ENCODE assay signal across 27 cellular contexts in the genomic region with DNA sequence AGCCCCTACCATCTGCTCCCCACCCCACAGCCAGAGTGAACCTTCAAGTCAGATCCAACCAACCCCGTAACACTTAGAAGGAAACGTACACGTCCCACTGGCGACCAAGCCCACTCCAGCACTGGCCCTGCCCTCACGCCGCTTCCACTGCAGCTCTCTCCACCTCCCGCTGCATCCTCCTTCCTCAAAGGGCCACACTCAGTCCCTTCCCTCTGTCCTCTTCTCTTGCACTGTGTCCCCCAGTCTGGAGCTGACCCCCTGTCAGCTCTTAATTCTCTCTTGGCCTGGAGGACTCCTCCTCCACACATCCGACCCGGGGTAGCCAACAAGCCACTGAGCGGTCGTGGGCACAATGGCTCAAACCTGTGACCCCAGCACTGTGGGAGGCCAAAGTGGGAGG.
A peak's percentile ranks its signal among the peaks of the same experiment; 100 is the strongest.
DNase-seq lines count a peak whose midpoint lies in the region; ATAC-seq and TF ChIP-seq lines count a peak whose summit lies in the region.
"Had no signal": no experiment of that assay in that cellular context is flagged by ENCODE, and none has a peak within 500 bp of the region (broad histone marks: within the 10 kb centered on the region; RNA-seq: fewer than 3 reads in every experiment).

No MANE protein-coding gene starts in this region.

- no peaks in the 10 kb centered on the region for H3K36me3 Mint-ChIP-seq in WTC11
- H3K36me3 Mint-ChIP-seq in neural crest cell (ENCODE audit: low read depth): no peaks in the 10 kb centered on the region
- H3K36me3 Mint-ChIP-seq: CD8-positive, alpha-beta T cell had no signal

- no peaks in the 10 kb centered on the region for H3K27me3 Mint-ChIP-seq in WTC11 (ENCODE audit: low read depth)
- no peaks in the 10 kb centered on the region for H3K27me3 Mint-ChIP-seq in neural crest cell (ENCODE audit: low read depth)

- WGBS in spleen, 5 donors: 91 to 99% (median 95%) methylated on average over 11 of the region's 11 CpGs

- no peaks in the 10 kb centered on the region for H3K9me3 ChIP-seq in spleen
- H3K9me3 ChIP-seq: A549, SJCRH30 had no signal

- peak overlapping the region; percentile 57; the same call in 1 of the 2 replicates for H3K27ac Mint-ChIP-seq in WTC11
- H3K27ac Mint-ChIP-seq in neural crest cell (ENCODE audit: unreplicated experiment): peak overlapping the region; percentile 87
- H3K27ac Mint-ChIP-seq: B cell; CD8-positive, alpha-beta T cell had no signal

- H3K4me1 Mint-ChIP-seq in WTC11: peaks cover 9% of the 10 kb centered on the region
- H3K4me1 Mint-ChIP-seq in neural crest cell: peaks cover 14% of the 10 kb centered on the region

- intact Hi-C loops in spleen (cut with DNase I; ENCODE audit: low total_unique reads) (no loop called here), head of caudate nucleus (cut with DNase I) (no loop called here)

- no peaks in the 10 kb centered on the region for H3K27me3 ChIP-seq in spleen (replicated peaks in 1 of 7)
- H3K27me3 ChIP-seq: SJCRH30 had no signal

- no peak for DNase-seq in WTC11 (ENCODE audit: low spot score)
- DNase-seq in ecto neural progenitor cell (ENCODE audit: low spot score): peak; percentile 24
- DNase-seq in neural crest cell (ENCODE audit: low read depth, low spot score): no peak
- peak; percentile 33 for DNase-seq in spleen
- DNase-seq in head of caudate nucleus: no peak
- no peak for DNase-seq in AG08396 (ENCODE audit: low spot score)
- DNase-seq: CD8-positive, alpha-beta T cell; DMS 273 treated with DMSO at 0.1 percent for 48 hours; DMS79; EL; GDM1; GOT3; HCEC 1CT; IMR-90; NCI-H1048; NCI-H1694; NCI-H2029 treated with DMSO at 0.1 percent for 48 hours; NCI-H2227 treated with DMSO at 0.1 percent for 48 hours; NCI-H526 treated with DMSO at 0.1 percent for 48 hours; PC-9; SJCRH30 had no signal

- CTCF ChIA-PET in WTC11 (lab: Charles Lee): interaction anchor here (0.8 to 1.7 kb wide), 2 partner anchors 28 to 55 kb away, joined by 3 to 8 read pairs; no protein-coding TSS in a partner anchor

- H3K9me3 Mint-ChIP-seq in WTC11 (no peaks in the 10 kb centered on the region), neural crest cell (no peaks in the 10 kb centered on the region)
- H3K9me3 Mint-ChIP-seq: CD8-positive, alpha-beta T cell had no signal

- ATAC-seq in WTC11 (no peak), HG03439 (IDR thresholded peaks at IDR 0.05; ENCODE audit: unreplicated experiment) (no peak)
- ATAC-seq: A549; CD8-positive, alpha-beta T cell; GM12878 had no signal

- no peak overlapping the region for H3K27ac ChIP-seq in spleen
- H3K27ac ChIP-seq: C4-2B, KMS-11, PC-9, SJCRH30 had no signal

- TF ChIP-seq CTCF in WTC11 (IDR thresholded peaks at IDR 0.05): no peak
- no peak for TF ChIP-seq CTCF in neural crest cell (conservative IDR thresholded peaks at IDR 0.05)
- no peak for TF ChIP-seq CTCF in spleen (IDR thresholded peaks at IDR 0.05 in 8 of 11, conservative IDR thresholded peaks at IDR 0.05 in 3 of 11)

- H3K4me1 ChIP-seq in spleen: peaks cover 0 to 4% (median 0%) of the 10 kb centered on the region in 6 donors
- H3K4me1 ChIP-seq: A549, SJCRH30 had no signal

- no peaks in the 10 kb centered on the region for H3K36me3 ChIP-seq in spleen
- H3K36me3 ChIP-seq: SJCRH30 had no signal

- no peak overlapping the region for H3K4me3 ChIP-seq in spleen
- H3K4me3 ChIP-seq: A549, GM12878, PC-9, SJCRH30 had no signal

- H3K4me3 Mint-ChIP-seq in WTC11: no peak overlapping the region
- H3K4me3 Mint-ChIP-seq in neural crest cell: no peak overlapping the region
- H3K4me3 Mint-ChIP-seq: B cell; CD8-positive, alpha-beta T cell had no signal

- TF ChIP-seq POLR2A in spleen (IDR thresholded peaks at IDR 0.05): no peak

- POLR2A ChIA-PET in WTC11 (lab: Charles Lee): no interaction called here

TF ChIP-seq in WTC11, 78 proteins besides CTCF, POLR2A, EP300 and RAD21 (continues in another document):
- TF ChIP-seq GRHL2 (CRISPR knock-in tag; IDR thresholded peaks at IDR 0.05; ENCODE audit: insufficient replicate concordance, severe bottlenecking) (no peak), NR1H2 (CRISPR knock-in tag; IDR thresholded peaks at IDR 0.05) (no peak), RORB (CRISPR knock-in tag; IDR thresholded peaks at IDR 0.05) (no peak), ZNF423 (CRISPR knock-in tag; IDR thresholded peaks at IDR 0.05) (no peak), TEAD4 (CRISPR knock-in tag; IDR thresholded peaks at IDR 0.05) (no peak), ATF1 (CRISPR knock-in tag; IDR thresholded peaks at IDR 0.05) (no peak), HMGA2 (CRISPR knock-in tag; IDR thresholded peaks at IDR 0.05) (no peak), ZBTB21 (CRISPR knock-in tag; IDR thresholded peaks at IDR 0.05; ENCODE audit: borderline replicate concordance) (no peak), SP1 (CRISPR knock-in tag; conservative IDR thresholded peaks at IDR 0.05) (no peak)
- TF ChIP-seq, protein P1, sequence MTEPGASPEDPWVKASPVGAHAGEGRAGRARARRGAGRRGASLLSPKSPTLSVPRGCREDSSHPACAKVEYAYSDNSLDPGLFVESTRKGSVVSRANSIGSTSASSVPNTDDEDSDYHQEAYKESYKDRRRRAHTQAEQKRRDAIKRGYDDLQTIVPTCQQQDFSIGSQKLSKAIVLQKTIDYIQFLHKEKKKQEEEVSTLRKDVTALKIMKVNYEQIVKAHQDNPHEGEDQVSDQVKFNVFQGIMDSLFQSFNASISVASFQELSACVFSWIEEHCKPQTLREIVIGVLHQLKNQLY (CRISPR knock-in tag; IDR thresholded peaks at IDR 0.05): no peak
- TF ChIP-seq, protein P2, sequence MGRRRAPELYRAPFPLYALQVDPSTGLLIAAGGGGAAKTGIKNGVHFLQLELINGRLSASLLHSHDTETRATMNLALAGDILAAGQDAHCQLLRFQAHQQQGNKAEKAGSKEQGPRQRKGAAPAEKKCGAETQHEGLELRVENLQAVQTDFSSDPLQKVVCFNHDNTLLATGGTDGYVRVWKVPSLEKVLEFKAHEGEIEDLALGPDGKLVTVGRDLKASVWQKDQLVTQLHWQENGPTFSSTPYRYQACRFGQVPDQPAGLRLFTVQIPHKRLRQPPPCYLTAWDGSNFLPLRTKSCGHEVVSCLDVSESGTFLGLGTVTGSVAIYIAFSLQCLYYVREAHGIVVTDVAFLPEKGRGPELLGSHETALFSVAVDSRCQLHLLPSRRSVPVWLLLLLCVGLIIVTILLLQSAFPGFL (CRISPR knock-in tag; IDR thresholded peaks at IDR 0.05; ENCODE audit: borderline replicate concordance): no peak
- TF ChIP-seq, protein P3, sequence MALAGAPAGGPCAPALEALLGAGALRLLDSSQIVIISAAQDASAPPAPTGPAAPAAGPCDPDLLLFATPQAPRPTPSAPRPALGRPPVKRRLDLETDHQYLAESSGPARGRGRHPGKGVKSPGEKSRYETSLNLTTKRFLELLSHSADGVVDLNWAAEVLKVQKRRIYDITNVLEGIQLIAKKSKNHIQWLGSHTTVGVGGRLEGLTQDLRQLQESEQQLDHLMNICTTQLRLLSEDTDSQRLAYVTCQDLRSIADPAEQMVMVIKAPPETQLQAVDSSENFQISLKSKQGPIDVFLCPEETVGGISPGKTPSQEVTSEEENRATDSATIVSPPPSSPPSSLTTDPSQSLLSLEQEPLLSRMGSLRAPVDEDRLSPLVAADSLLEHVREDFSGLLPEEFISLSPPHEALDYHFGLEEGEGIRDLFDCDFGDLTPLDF (CRISPR knock-in tag; IDR thresholded peaks at IDR 0.05): no peak
- TF ChIP-seq, protein P4, sequence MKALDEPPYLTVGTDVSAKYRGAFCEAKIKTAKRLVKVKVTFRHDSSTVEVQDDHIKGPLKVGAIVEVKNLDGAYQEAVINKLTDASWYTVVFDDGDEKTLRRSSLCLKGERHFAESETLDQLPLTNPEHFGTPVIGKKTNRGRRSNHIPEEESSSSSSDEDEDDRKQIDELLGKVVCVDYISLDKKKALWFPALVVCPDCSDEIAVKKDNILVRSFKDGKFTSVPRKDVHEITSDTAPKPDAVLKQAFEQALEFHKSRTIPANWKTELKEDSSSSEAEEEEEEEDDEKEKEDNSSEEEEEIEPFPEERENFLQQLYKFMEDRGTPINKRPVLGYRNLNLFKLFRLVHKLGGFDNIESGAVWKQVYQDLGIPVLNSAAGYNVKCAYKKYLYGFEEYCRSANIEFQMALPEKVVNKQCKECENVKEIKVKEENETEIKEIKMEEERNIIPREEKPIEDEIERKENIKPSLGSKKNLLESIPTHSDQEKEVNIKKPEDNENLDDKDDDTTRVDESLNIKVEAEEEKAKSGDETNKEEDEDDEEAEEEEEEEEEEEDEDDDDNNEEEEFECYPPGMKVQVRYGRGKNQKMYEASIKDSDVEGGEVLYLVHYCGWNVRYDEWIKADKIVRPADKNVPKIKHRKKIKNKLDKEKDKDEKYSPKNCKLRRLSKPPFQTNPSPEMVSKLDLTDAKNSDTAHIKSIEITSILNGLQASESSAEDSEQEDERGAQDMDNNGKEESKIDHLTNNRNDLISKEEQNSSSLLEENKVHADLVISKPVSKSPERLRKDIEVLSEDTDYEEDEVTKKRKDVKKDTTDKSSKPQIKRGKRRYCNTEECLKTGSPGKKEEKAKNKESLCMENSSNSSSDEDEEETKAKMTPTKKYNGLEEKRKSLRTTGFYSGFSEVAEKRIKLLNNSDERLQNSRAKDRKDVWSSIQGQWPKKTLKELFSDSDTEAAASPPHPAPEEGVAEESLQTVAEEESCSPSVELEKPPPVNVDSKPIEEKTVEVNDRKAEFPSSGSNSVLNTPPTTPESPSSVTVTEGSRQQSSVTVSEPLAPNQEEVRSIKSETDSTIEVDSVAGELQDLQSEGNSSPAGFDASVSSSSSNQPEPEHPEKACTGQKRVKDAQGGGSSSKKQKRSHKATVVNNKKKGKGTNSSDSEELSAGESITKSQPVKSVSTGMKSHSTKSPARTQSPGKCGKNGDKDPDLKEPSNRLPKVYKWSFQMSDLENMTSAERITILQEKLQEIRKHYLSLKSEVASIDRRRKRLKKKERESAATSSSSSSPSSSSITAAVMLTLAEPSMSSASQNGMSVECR (CRISPR knock-in tag; IDR thresholded peaks at IDR 0.05; ENCODE audit: borderline replicate concordance): no peak

Comparison
In these comparisons a context has a peak if more than half of its experiments do, and no peak if none do; other contexts are left out.
1. DNase-seq: peak in ecto neural progenitor cell (single experiment) and spleen (single experiment); none in WTC11 (single experiment), neural crest cell (single experiment), head of caudate nucleus (0 of 42) and AG08396 (single experiment).